ENCODE assay signal across 1 cellular context in the genomic region with DNA sequence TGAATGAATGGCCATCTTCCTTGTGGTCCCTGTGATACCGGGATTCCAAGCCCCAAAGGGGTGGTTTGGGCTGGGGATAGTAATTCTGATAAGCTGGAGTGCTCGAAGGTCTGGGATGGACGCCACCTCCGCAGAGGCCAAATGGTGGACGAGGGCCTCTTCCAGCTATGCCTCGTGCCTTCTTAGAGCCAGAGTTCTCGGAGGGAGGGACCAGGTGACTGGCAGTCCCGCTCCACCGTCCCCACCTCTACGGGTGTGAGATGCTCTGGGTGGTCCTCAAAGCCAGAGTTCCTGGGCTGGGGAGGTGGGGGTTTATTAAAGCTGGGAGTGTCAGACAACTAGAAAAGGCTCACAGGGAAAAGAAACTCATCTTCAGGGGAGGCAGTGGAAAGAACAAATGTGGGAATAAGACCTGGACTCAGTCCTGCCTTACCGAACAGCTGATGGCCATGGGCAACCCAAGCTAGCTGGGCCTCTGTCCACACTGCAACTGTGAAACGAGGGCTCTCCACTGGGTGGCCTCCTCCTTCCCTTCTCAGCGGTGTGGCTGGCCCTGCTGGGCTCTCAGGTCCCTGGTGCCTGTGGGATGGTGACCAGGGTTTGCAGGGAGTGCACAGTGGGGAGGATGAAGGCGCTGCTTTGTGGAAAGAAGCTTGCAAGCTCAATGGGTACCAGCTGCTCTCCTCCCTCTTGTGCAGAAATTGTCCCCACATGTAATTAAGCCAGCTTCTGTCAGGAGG.
TF ChIP-seq lines count a peak whose summit lies in the region.

No MANE protein-coding gene starts in this region.

TF ChIP-seq in K562, 482 proteins besides CTCF, POLR2A, EP300 and RAD21:
- no peak for TF ChIP-seq TAF1 (IDR thresholded peaks at IDR 0.05; ENCODE audit: control insufficient read depth, extremely low read depth, insufficient read depth, low read length, severe bottlenecking)
- TF ChIP-seq, protein P1, sequence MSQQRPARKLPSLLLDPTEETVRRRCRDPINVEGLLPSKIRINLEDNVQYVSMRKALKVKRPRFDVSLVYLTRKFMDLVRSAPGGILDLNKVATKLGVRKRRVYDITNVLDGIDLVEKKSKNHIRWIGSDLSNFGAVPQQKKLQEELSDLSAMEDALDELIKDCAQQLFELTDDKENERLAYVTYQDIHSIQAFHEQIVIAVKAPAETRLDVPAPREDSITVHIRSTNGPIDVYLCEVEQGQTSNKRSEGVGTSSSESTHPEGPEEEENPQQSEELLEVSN (IDR thresholded peaks at IDR 0.05; ENCODE audit: borderline replicate concordance in 1 of 2, extremely low read depth in 1 of 2, insufficient read depth in 1 of 2, insufficient read length in 1 of 2, low read depth in 1 of 2, low read length in 1 of 2, poor library complexity in 1 of 2, severe bottlenecking in 1 of 2): no peak
- TF ChIP-seq, protein P2, sequence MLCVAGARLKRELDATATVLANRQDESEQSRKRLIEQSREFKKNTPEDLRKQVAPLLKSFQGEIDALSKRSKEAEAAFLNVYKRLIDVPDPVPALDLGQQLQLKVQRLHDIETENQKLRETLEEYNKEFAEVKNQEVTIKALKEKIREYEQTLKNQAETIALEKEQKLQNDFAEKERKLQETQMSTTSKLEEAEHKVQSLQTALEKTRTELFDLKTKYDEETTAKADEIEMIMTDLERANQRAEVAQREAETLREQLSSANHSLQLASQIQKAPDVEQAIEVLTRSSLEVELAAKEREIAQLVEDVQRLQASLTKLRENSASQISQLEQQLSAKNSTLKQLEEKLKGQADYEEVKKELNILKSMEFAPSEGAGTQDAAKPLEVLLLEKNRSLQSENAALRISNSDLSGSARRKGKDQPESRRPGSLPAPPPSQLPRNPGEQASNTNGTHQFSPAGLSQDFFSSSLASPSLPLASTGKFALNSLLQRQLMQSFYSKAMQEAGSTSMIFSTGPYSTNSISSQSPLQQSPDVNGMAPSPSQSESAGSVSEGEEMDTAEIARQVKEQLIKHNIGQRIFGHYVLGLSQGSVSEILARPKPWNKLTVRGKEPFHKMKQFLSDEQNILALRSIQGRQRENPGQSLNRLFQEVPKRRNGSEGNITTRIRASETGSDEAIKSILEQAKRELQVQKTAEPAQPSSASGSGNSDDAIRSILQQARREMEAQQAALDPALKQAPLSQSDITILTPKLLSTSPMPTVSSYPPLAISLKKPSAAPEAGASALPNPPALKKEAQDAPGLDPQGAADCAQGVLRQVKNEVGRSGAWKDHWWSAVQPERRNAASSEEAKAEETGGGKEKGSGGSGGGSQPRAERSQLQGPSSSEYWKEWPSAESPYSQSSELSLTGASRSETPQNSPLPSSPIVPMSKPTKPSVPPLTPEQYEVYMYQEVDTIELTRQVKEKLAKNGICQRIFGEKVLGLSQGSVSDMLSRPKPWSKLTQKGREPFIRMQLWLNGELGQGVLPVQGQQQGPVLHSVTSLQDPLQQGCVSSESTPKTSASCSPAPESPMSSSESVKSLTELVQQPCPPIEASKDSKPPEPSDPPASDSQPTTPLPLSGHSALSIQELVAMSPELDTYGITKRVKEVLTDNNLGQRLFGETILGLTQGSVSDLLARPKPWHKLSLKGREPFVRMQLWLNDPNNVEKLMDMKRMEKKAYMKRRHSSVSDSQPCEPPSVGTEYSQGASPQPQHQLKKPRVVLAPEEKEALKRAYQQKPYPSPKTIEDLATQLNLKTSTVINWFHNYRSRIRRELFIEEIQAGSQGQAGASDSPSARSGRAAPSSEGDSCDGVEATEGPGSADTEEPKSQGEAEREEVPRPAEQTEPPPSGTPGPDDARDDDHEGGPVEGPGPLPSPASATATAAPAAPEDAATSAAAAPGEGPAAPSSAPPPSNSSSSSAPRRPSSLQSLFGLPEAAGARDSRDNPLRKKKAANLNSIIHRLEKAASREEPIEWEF (CRISPR knock-in tag; IDR thresholded peaks at IDR 0.05): no peak
- no peak for TF ChIP-seq HMG20A (CRISPR knock-in tag; conservative IDR thresholded peaks at IDR 0.05)
- TF ChIP-seq KDM5B (IDR thresholded peaks at IDR 0.05; ENCODE audit: insufficient replicate concordance, low read depth, low read length): no peak
- TF ChIP-seq FOS (IDR thresholded peaks at IDR 0.05; ENCODE audit: extremely low read depth, insufficient read length): no peak
- TF ChIP-seq, protein P3, sequence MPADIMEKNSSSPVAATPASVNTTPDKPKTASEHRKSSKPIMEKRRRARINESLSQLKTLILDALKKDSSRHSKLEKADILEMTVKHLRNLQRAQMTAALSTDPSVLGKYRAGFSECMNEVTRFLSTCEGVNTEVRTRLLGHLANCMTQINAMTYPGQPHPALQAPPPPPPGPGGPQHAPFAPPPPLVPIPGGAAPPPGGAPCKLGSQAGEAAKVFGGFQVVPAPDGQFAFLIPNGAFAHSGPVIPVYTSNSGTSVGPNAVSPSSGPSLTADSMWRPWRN (IDR thresholded peaks at IDR 0.05; ENCODE audit: low read depth): no peak
- no peak for TF ChIP-seq ZBTB8A (IDR thresholded peaks at IDR 0.05; ENCODE audit: partially characterized antibody)
- no peak for TF ChIP-seq ZFX (CRISPR knock-in tag; IDR thresholded peaks at IDR 0.05)
- no peak for TF ChIP-seq ZNF436 (CRISPR knock-in tag; IDR thresholded peaks at IDR 0.05)
- TF ChIP-seq, protein P4, sequence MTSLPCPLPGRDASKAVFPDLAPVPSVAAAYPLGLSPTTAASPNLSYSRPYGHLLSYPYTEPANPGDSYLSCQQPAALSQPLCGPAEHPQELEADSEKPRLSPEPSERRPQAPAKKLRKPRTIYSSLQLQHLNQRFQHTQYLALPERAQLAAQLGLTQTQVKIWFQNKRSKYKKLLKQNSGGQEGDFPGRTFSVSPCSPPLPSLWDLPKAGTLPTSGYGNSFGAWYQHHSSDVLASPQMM (CRISPR knock-in tag; IDR thresholded peaks at IDR 0.05): no peak
- no peak for TF ChIP-seq MBD2 (IDR thresholded peaks at IDR 0.05; ENCODE audit: borderline replicate concordance, low read depth)
